In the genomic region with DNA sequence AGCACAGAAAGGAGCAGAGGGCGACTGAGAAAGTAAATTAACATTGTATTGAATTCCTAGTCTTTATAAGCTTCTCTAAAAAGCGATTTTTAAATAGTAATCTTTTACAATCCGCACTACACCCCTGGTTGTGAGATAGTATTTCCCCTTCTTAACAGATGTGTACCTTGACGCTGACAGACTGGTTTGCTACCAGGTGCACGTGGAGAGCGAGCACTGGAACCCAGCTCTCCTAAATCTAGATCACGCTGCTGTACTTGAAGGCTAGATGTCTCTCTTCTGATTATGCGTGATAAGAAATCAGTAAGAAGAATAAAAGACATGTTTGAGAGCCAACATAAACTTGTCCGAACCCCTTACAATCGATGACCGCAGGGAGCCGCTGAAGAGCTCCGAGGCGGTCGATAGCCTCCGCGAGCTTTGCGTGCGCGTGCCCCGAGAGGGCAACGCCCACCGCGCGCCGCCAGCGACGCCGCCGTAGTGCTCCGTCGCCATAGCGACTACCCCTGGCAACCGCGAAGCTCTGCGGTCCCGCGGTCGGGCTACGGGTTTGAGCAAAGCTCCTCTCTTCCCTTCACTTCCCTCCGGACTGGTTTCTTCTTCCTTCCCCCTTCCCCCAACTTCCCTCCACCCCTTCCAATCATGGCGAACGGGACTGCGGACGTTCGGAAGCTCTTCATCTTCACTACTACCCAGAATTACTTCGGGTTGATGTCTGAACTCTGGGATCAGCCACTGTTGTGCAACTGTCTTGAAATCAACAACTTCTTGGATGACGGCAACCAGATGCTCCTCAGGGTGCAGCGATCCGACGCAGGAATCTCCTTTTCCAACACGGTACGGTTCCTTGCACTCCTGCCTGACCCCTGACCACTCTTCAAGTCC, we compare ENCODE assay signal across 8 cellular contexts. TPM values are rescaled to one million over a fixed set of nuclear protein-coding genes. Genes with fewer than 3 reads are reported as not detected.
DNase-seq lines count a peak whose midpoint lies in the region; ATAC-seq, FAIRE-seq and TF ChIP-seq lines count a peak whose summit lies in the region.

A gene with protein sequence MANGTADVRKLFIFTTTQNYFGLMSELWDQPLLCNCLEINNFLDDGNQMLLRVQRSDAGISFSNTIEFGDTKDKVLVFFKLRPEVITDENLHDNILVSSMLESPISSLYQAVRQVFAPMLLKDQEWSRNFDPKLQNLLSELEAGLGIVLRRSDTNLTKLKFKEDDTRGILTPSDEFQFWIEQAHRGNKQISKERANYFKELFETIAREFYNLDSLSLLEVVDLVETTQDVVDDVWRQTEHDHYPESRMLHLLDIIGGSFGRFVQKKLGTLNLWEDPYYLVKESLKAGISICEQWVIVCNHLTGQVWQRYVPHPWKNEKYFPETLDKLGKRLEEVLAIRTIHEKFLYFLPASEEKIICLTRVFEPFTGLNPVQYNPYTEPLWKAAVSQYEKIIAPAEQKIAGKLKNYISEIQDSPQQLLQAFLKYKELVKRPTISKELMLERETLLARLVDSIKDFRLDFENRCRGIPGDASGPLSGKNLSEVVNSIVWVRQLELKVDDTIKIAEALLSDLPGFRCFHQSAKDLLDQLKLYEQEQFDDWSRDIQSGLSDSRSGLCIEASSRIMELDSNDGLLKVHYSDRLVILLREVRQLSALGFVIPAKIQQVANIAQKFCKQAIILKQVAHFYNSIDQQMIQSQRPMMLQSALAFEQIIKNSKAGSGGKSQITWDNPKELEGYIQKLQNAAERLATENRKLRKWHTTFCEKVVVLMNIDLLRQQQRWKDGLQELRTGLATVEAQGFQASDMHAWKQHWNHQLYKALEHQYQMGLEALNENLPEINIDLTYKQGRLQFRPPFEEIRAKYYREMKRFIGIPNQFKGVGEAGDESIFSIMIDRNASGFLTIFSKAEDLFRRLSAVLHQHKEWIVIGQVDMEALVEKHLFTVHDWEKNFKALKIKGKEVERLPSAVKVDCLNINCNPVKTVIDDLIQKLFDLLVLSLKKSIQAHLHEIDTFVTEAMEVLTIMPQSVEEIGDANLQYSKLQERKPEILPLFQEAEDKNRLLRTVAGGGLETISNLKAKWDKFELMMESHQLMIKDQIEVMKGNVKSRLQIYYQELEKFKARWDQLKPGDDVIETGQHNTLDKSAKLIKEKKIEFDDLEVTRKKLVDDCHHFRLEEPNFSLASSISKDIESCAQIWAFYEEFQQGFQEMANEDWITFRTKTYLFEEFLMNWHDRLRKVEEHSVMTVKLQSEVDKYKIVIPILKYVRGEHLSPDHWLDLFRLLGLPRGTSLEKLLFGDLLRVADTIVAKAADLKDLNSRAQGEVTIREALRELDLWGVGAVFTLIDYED (N-terminal part only) (plus strand): TSS at position 494 of the 885 bp plus-strand sequence. CDS start 149 bp downstream, at position 643.

- peak within 1 kb of the TSS; percentile 95 for H3K4me3 Mint-ChIP-seq in activated B cell treated with CpG ODN at 0.5 μM for 24 hours

- peak within 1 kb of the TSS; percentile 79 to 85 for H3K9ac ChIP-seq in kidney (ENCODE audit: low read length in 2 of 2)

- H3K27me3 ChIP-seq in AG04450 (ENCODE audit: control insufficient read depth, insufficient read depth, low read length), result no peaks in the 10 kb centered on the region

- H3K9me3 Mint-ChIP-seq in activated B cell treated with CpG ODN at 0.5 μM for 24 hours, result no peaks in the 10 kb centered on the region

- H3K4me3 ChIP-seq in AG04450 (ENCODE audit: low read depth, low read length), result peak within 1 kb of the TSS; percentile 86
- H3K4me3 ChIP-seq in kidney (ENCODE audit: low read length in 2 of 2), result peak within 1 kb of the TSS; percentile 93 to 99

- FAIRE-seq in kidney (lab: Jason Lieb, UNC), result peak; percentile 30

- CTCF ChIA-PET in AG04450 (lab: Charles Lee) (interaction anchor here (0.6 to 2.0 kb wide), 26 partner anchors 9 to 492 kb away, joined by 3 to 22 read pairs (median 4); a partner anchor contains a TSS), activated B cell treated with CpG ODN at 0.5 μM for 24 hours (lab: Charles Lee) (interaction anchor here (0.6 to 1.3 kb wide), 5 partner anchors 11 to 767 kb away, joined by 3 to 16 read pairs (median 3); a partner anchor contains a TSS)

- DNase-seq in AG04450 (ENCODE audit: low read depth, low spot score) (peak; percentile 86), NCI-H2227 treated with DMSO at 0.1 percent for 48 hours (lab: John Stamatoyannopoulos, UW) (peak; percentile 80), activated B cell treated with CpG ODN at 0.5 μM for 24 hours (peak; percentile 84), kidney (peak; percentile 97)
- DNase-seq in central memory CD4-positive, alpha-beta T cell, result peak; percentile 90
- peak; percentile 71 to 78 for DNase-seq in stimulated activated CD4-positive, alpha-beta T cell treated with anti-CD3 and anti-CD28 coated beads, Interleukin-15, amount 100 ng/mL, for 1 hour (ENCODE audit: low read depth in 1 of 2, low spot score in 1 of 2)

- peaks cover 13% of the 10 kb centered on the region for H3K4me1 Mint-ChIP-seq in activated B cell treated with CpG ODN at 0.5 μM for 24 hours

- no peaks in the 10 kb centered on the region for H3K4me1 ChIP-seq in kidney (ENCODE audit: control insufficient read depth in 1 of 2, insufficient read depth in 1 of 2, low read depth in 1 of 2, low read length in 2 of 2)

- H3K9me3 ChIP-seq in AG04450 (ENCODE audit: control insufficient read depth, insufficient read depth, low read length) (no peaks in the 10 kb centered on the region), kidney (ENCODE audit: control insufficient read depth in 1 of 2, low read length in 2 of 2) (no peaks in the 10 kb centered on the region)

- H3K36me3 Mint-ChIP-seq in activated B cell treated with CpG ODN at 0.5 μM for 24 hours (ENCODE audit: low read depth), result peaks cover 5% of the 10 kb centered on the region

- H3K27ac Mint-ChIP-seq in activated B cell treated with CpG ODN at 0.5 μM for 24 hours, result peak within 1 kb of the TSS; percentile 85

- ATAC-seq in GM18868 (IDR thresholded peaks at IDR 0.05; ENCODE audit: unreplicated experiment) (peak; percentile 99), HG03135 (IDR thresholded peaks at IDR 0.05; ENCODE audit: unreplicated experiment) (peak; percentile 99), activated B cell treated with CpG ODN at 0.5 μM for 24 hours (ENCODE audit: low read depth) (peak; percentile 94)

- POLR2A ChIA-PET in AG04450 (lab: Yijun Ruan, JAX), result interaction anchor here (0.6 to 1.6 kb wide), 2 partner anchors 18 to 349 kb away, joined by 5 to 28 read pairs; a partner anchor contains a TSS
- POLR2A ChIA-PET in activated B cell treated with CpG ODN at 0.5 μM for 24 hours (lab: Charles Lee), result interaction anchor here (1.0 to 3.5 kb wide), 2 partner anchors 9 to 18 kb away, joined by 4 to 47 read pairs; a partner anchor contains a TSS

- TF ChIP-seq CTCF in AG04450 (IDR thresholded peaks at IDR 0.05; ENCODE audit: low read depth, low read length) (peak; percentile 57), activated B cell treated with CpG ODN at 0.5 μM for 24 hours (IDR thresholded peaks at IDR 0.05) (no peak), kidney (IDR thresholded peaks at IDR 0.05; ENCODE audit: borderline replicate concordance, extremely low read depth, insufficient read depth) (peak; percentile 41)

- peak within 1 kb of the TSS; percentile 81 for H3K27ac ChIP-seq in AG04450 (ENCODE audit: low read depth, low read length)
- H3K27ac ChIP-seq in kidney (ENCODE audit: low read depth in 2 of 2, low read length in 2 of 2), result peak within 1 kb of the TSS; percentile 40 to 68

- peaks cover 6% of the 10 kb centered on the region for H3K27me3 Mint-ChIP-seq in activated B cell treated with CpG ODN at 0.5 μM for 24 hours

- intact Hi-C loops in activated B cell treated with CpG ODN at 0.5 μM for 24 hours (cut with micrococcal nuclease), result loop anchor here (1.0 to 5.0 kb wide), 3 partner anchors 17 to 1192 kb away; a partner anchor contains a TSS
- intact Hi-C loops in kidney (cut with DNase I), result no loop called here

- H3K36me3 ChIP-seq in kidney (ENCODE audit: control insufficient read depth in 1 of 2, insufficient read depth in 2 of 2, low read length in 2 of 2), result no peaks in the 10 kb centered on the region

RNA-seq across cellular contexts. Expression of the gene that starts here (rescaled TPM):
- polyA plus RNA-seq in AG04450 (2011; rRNA removed), result 20.6 and 25.3 TPM in 2 replicates
- polyA minus RNA-seq in AG04450 (2011; rRNA and poly(A)+ RNA removed), result 26.0 and 41.8 TPM in 2 replicates
- 2.6 and 3.2 TPM in 2 replicates for total RNA-seq in activated B cell treated with CpG ODN at 0.5 μM for 24 hours
- total RNA-seq in kidney, result 30.9 TPM
- 13.5 TPM for polyA plus RNA-seq in kidney (ENCODE audit: insufficient read depth, low read depth, low replicate concordance)

Comparison
In these comparisons a context has a peak if more than half of its experiments do, and no peak if none do; other contexts are left out.
1. Peak in every context shown above with its lines: DNase-seq, ATAC-seq, H3K4me3 ChIP-seq and H3K27ac ChIP-seq.